Comparison of ENCODE assay signal across 8 cellular contexts in genomic region chr15:88605507-88606436, GRCh38. TPM values are rescaled to one million over a fixed set of nuclear protein-coding genes. Genes with fewer than 3 reads are reported as not detected.
A peak's percentile ranks its signal among the peaks of the same experiment; 100 is the strongest.
DNase-seq lines count a peak whose midpoint lies in the region; ATAC-seq and TF ChIP-seq lines count a peak whose summit lies in the region.

No MANE protein-coding gene starts in this region.

- H4K8ac ChIP-seq in trophoblast cell (ENCODE audit: low read depth, low read length) = no peak overlapping the region

- H3K79me1 ChIP-seq in trophoblast cell (ENCODE audit: low read length) = no peaks in the 10 kb centered on the region

- no peak overlapping the region for H3K9ac ChIP-seq in trophoblast cell (ENCODE audit: low read length)

- H3K14ac ChIP-seq in trophoblast cell (ENCODE audit: low read length) = no peak overlapping the region

- no peak for TF ChIP-seq CTCF in fibroblast of pulmonary artery (IDR thresholded peaks at IDR 0.05; ENCODE audit: low read length, missing control alignments)

- no peak overlapping the region for H3K4me3 ChIP-seq in fibroblast of pulmonary artery (replicated peaks; ENCODE audit: low read depth, low read length)
- H3K4me3 ChIP-seq in trophoblast cell (ENCODE audit: low read depth, low read length) = no peak overlapping the region

- H2BK5ac ChIP-seq in trophoblast cell (ENCODE audit: low read depth, low read length, poor library complexity) = no peak overlapping the region

- ATAC-seq in GM19455 (IDR thresholded peaks at IDR 0.05; ENCODE audit: unreplicated experiment) = no peak
- no peak for ATAC-seq in HG03095 (IDR thresholded peaks at IDR 0.05; ENCODE audit: unreplicated experiment)

- peak overlapping the region; percentile 54 for H3K4me2 ChIP-seq in trophoblast cell (ENCODE audit: low read length)

- DNase-seq in NCI-H2196 (lab: John Stamatoyannopoulos, UW; ENCODE audit: unreplicated experiment) = peak; percentile 14
- no peak for DNase-seq in NCI-H2196 treated with DMSO at 0.1 percent for 48 hours (lab: John Stamatoyannopoulos, UW; ENCODE audit: unreplicated experiment)
- DNase-seq in activated CD4-positive, alpha-beta T cell treated with anti-CD3 and anti-CD28 coated beads for 48 hours = peak; percentile 67
- DNase-seq in fibroblast of pulmonary artery (ENCODE audit: low read depth) = peak; percentile 47
- peak in 1 of 2 donors; percentile 38 for DNase-seq in trophoblast cell
- no peak for DNase-seq in A172 (ENCODE audit: low spot score)

- H3K4me1 ChIP-seq in trophoblast cell (ENCODE audit: control insufficient read depth in 1 of 2, insufficient read depth in 2 of 2, low read length in 2 of 2) = peaks cover 10 to 14% of the 10 kb centered on the region in 2 experiments

- H3K36me3 ChIP-seq in trophoblast cell (ENCODE audit: control insufficient read depth in 1 of 2, insufficient read depth in 2 of 2, low read length in 2 of 2) = no peaks in the 10 kb centered on the region

- no peak overlapping the region for H3K4ac ChIP-seq in trophoblast cell (ENCODE audit: low read depth, low read length)

- no CpG with 5 or more reads among the region's 48 CpGs for WGBS in trophoblast cell (ENCODE audit: extremely low coverage, insufficient coverage, insufficient read length)

- H4K12ac ChIP-seq in trophoblast cell (ENCODE audit: low read depth, low read length) = no peak overlapping the region

- no peak overlapping the region for H2BK12ac ChIP-seq in trophoblast cell (ENCODE audit: low read length)

- peaks cover 31% of the 10 kb centered on the region for H3K27me3 ChIP-seq in trophoblast cell (ENCODE audit: insufficient read depth, low read length)

- no peaks in the 10 kb centered on the region for H3K79me2 ChIP-seq in trophoblast cell (ENCODE audit: control insufficient read depth, insufficient read depth, low read length, poor library complexity)

- no peak overlapping the region for H3K23ac ChIP-seq in trophoblast cell (ENCODE audit: low read length)

- H4K91ac ChIP-seq in trophoblast cell (ENCODE audit: low read depth, low read length) = no peak overlapping the region

- H3K9me3 ChIP-seq in trophoblast cell (ENCODE audit: insufficient read depth, low read depth, low read length) = peaks cover 8% of the 10 kb centered on the region

- no peak overlapping the region for H2AK5ac ChIP-seq in trophoblast cell (ENCODE audit: low read length)

- H2AFZ ChIP-seq in trophoblast cell (ENCODE audit: insufficient read depth, low read length, poor library complexity) = no peak overlapping the region

- no peak overlapping the region for H3K18ac ChIP-seq in trophoblast cell (ENCODE audit: low read length)

- no peak overlapping the region for H3K27ac ChIP-seq in trophoblast cell (ENCODE audit: low read depth, low read length)

- H2BK120ac ChIP-seq in trophoblast cell (ENCODE audit: insufficient read depth, low read length, poor library complexity) = no peak overlapping the region

RNA-seq across cellular contexts. Expression of gene AEN, which starts 15.4 kb away (rescaled TPM):
- 53.2 and 56.0 TPM in 2 replicates for polyA plus RNA-seq in trophoblast cell (2013)
- 32.7 and 37.0 TPM in 2 replicates for total RNA-seq in A172 (2014; rRNA removed; shearing (Covaris generic))

RNA-seq across cellular contexts. Expression of gene ISG20, which starts 33.0 kb away (rescaled TPM):
- polyA plus RNA-seq in trophoblast cell (2013) = 5.7 and 6.2 TPM in 2 replicates
- 3.8 and 7.7 TPM in 2 replicates for total RNA-seq in A172 (2014; rRNA removed; shearing (Covaris generic))

RNA-seq across cellular contexts. Expression of gene DET1, which starts 59.3 kb away (rescaled TPM):
- 2.5 and 3.3 TPM in 2 replicates for polyA plus RNA-seq in trophoblast cell (2013)
- total RNA-seq in A172 (2014; rRNA removed; shearing (Covaris generic)) = 5.1 and 5.7 TPM in 2 replicates

Comparison
In these comparisons a context has a peak if more than half of its experiments do, and no peak if none do; other contexts are left out.
1. DNase-seq: peak in NCI-H2196 (single experiment), activated CD4-positive, alpha-beta T cell treated with anti-CD3 and anti-CD28 coated beads for 48 hours (single experiment) and fibroblast of pulmonary artery (single experiment); none in NCI-H2196 treated with DMSO at 0.1 percent for 48 hours (single experiment) and A172 (single experiment).